Comparison of ENCODE assay signal across 1 cellular context in the genomic region with DNA sequence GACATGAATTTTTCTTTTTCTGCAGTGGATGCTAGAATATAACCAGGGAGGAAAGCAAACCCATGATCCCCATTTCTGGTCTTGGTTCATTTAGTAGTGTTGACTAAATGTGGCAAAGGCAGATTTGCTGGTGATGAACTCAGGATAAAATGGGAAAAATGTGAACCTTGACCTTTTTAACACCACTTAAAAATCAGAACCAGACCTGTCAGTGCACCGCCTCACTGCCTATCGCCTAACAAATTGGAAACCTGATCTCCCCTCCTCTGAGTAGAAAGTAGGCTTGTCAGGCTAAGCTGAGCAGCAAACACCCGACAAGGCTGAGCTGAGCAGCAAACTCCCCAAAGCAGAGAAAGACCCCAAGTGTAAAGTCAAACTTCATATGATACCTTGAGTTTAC.
TF ChIP-seq lines count a peak whose summit lies in the region.

No MANE protein-coding gene starts in this region.

TF ChIP-seq in GM23338, 12 proteins besides CTCF, POLR2A, EP300 and RAD21 (continued from another document):
- TF ChIP-seq, protein P1, sequence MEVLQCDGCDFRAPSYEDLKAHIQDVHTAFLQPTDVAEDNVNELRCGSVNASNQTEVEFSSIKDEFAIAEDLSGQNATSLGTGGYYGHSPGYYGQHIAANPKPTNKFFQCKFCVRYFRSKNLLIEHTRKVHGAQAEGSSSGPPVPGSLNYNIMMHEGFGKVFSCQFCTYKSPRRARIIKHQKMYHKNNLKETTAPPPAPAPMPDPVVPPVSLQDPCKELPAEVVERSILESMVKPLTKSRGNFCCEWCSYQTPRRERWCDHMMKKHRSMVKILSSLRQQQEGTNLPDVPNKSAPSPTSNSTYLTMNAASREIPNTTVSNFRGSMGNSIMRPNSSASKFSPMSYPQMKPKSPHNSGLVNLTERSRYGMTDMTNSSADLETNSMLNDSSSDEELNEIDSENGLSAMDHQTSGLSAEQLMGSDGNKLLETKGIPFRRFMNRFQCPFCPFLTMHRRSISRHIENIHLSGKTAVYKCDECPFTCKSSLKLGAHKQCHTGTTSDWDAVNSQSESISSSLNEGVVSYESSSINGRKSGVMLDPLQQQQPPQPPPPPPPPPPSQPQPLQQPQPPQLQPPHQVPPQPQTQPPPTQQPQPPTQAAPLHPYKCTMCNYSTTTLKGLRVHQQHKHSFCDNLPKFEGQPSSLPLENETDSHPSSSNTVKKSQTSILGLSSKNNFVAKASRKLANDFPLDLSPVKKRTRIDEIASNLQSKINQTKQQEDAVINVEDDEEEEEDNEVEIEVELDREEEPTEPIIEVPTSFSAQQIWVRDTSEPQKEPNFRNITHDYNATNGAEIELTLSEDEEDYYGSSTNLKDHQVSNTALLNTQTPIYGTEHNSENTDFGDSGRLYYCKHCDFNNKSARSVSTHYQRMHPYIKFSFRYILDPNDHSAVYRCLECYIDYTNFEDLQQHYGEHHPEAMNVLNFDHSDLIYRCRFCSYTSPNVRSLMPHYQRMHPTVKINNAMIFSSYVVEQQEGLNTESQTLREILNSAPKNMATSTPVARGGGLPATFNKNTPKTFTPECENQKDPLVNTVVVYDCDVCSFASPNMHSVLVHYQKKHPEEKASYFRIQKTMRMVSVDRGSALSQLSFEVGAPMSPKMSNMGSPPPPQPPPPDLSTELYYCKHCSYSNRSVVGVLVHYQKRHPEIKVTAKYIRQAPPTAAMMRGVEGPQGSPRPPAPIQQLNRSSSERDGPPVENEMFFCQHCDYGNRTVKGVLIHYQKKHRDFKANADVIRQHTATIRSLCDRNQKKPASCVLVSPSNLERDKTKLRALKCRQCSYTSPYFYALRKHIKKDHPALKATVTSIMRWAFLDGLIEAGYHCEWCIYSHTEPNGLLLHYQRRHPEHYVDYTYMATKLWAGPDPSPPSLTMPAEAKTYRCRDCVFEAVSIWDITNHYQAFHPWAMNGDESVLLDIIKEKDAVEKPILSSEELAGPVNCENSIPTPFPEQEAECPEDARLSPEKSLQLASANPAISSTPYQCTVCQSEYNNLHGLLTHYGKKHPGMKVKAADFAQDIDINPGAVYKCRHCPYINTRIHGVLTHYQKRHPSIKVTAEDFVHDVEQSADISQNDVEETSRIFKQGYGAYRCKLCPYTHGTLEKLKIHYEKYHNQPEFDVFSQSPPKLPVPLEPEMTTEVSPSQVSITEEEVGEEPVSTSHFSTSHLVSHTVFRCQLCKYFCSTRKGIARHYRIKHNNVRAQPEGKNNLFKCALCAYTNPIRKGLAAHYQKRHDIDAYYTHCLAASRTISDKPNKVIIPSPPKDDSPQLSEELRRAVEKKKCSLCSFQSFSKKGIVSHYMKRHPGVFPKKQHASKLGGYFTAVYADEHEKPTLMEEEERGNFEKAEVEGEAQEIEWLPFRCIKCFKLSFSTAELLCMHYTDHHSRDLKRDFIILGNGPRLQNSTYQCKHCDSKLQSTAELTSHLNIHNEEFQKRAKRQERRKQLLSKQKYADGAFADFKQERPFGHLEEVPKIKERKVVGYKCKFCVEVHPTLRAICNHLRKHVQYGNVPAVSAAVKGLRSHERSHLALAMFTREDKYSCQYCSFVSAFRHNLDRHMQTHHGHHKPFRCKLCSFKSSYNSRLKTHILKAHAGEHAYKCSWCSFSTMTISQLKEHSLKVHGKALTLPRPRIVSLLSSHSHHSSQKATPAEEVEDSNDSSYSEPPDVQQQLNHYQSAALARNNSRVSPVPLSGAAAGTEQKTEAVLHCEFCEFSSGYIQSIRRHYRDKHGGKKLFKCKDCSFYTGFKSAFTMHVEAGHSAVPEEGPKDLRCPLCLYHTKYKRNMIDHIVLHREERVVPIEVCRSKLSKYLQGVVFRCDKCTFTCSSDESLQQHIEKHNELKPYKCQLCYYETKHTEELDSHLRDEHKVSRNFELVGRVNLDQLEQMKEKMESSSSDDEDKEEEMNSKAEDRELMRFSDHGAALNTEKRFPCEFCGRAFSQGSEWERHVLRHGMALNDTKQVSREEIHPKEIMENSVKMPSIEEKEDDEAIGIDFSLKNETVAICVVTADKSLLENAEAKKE (CRISPR knock-in tag; IDR thresholded peaks at IDR 0.05) = no peak
- TF ChIP-seq JUNB (IDR thresholded peaks at IDR 0.05; ENCODE audit: unreplicated experiment) (no peak), NANOG (IDR thresholded peaks at IDR 0.05; ENCODE audit: borderline replicate concordance) (no peak), CREB1 (CRISPR knock-in tag; IDR thresholded peaks at IDR 0.05; ENCODE audit: low read depth) (no peak)
